22 cellular contexts compared by ENCODE assay signal in genomic region chr16:70294385-70295029, GRCh38.
"Had no signal": no experiment of that assay in that cellular context is flagged by ENCODE, and none has a peak within 500 bp of the region (broad histone marks: within the 10 kb centered on the region; RNA-seq: fewer than 3 reads in every experiment).

No MANE protein-coding gene starts in this region.

- DNase-seq: effector memory CD4-positive, alpha-beta T cell; immature natural killer cell; left lung; lower lobe of right lung; midbrain; nucleus accumbens; small intestine; stimulated activated CD4-positive, alpha-beta T cell treated with anti-CD3 and anti-CD28 coated beads, Interleukin-2, amount 100 ng/mL, for 48 hours; stimulated activated naive CD8-positive, alpha-beta T cell treated with anti-CD3 and anti-CD28 coated beads, Interleukin-15, Interleukin-2, amounts not matched to agents 100 U/mL and 50 U/mL, for 24 hours had no signal

- H3K27ac Mint-ChIP-seq: immature natural killer cell; memory B cell; natural killer cell treated with Interleukin-12 subunit alpha and Interleukin-12 subunit beta and Interleukin-15 and Interleukin-18, amount 100 ng/mL, for 72 hours; neural progenitor cell; stimulated activated effector memory CD8-positive, alpha-beta T cell treated with anti-CD3 and anti-CD28 coated beads, Interleukin-12 subunit alpha, Interleukin-12 subunit beta, amount 100 ng/mL, for 72 hours had no signal

- H3K9me3 Mint-ChIP-seq: central memory CD8-positive, alpha-beta T cell; immature natural killer cell; memory B cell; natural killer cell treated with Interleukin-12 subunit alpha and Interleukin-12 subunit beta and Interleukin-15 and Interleukin-18, amount 100 ng/mL, for 72 hours; neural progenitor cell; stimulated activated effector memory CD8-positive, alpha-beta T cell treated with anti-CD3 and anti-CD28 coated beads, Interleukin-12 subunit alpha, Interleukin-12 subunit beta, amount 100 ng/mL, for 72 hours had no signal

- ATAC-seq: esophagus mucosa; left lung; lower lobe of right lung; natural killer cell treated with Interleukin-12 subunit alpha and Interleukin-12 subunit beta and Interleukin-15 and Interleukin-18, amount 100 ng/mL, for 72 hours; stimulated activated effector memory CD8-positive, alpha-beta T cell treated with anti-CD3 and anti-CD28 coated beads, Interleukin-12 subunit alpha, Interleukin-12 subunit beta, amount 100 ng/mL, for 72 hours; stimulated activated naive CD8-positive, alpha-beta T cell treated with anti-CD3 and anti-CD28 coated beads, Interleukin-15, Interleukin-2, amounts not matched to agents 100 U/mL and 50 U/mL, for 24 hours had no signal

- H3K36me3 Mint-ChIP-seq: immature natural killer cell, memory B cell, neural progenitor cell had no signal

- H3K27me3 ChIP-seq: left lung, neural progenitor cell, suprapubic skin, tibial artery, upper lobe of left lung had no signal

- H3K9me3 ChIP-seq: left lung, lower lobe of right lung, suprapubic skin, tibial artery, upper lobe of left lung had no signal

- H3K4me3 ChIP-seq: left lung, lower lobe of right lung, neural progenitor cell, suprapubic skin, tibial artery, upper lobe of left lung had no signal

- H3K4me1 ChIP-seq: neural progenitor cell had no signal

- H3K4me2 ChIP-seq: neural progenitor cell had no signal

- FAIRE-seq: endometrium, frontal cortex, keratinocyte, small intestine had no signal

- H2AFZ ChIP-seq: neural progenitor cell, parathyroid adenoma had no signal

- H3K36me3 ChIP-seq: left lung, lower lobe of right lung, neural progenitor cell, suprapubic skin, tibial artery, upper lobe of left lung had no signal

- H3K9ac ChIP-seq: neural progenitor cell, parathyroid adenoma had no signal

- H3K27ac ChIP-seq: left lung, lower lobe of right lung, neural progenitor cell, parathyroid adenoma, suprapubic skin, tibial artery, upper lobe of left lung had no signal

- H3K4me3 Mint-ChIP-seq: central memory CD8-positive, alpha-beta T cell; immature natural killer cell; memory B cell; natural killer cell treated with Interleukin-12 subunit alpha and Interleukin-12 subunit beta and Interleukin-15 and Interleukin-18, amount 100 ng/mL, for 72 hours; neural progenitor cell; stimulated activated effector memory CD8-positive, alpha-beta T cell treated with anti-CD3 and anti-CD28 coated beads, Interleukin-12 subunit alpha, Interleukin-12 subunit beta, amount 100 ng/mL, for 72 hours had no signal

- H3K27me3 Mint-ChIP-seq: central memory CD8-positive, alpha-beta T cell; memory B cell; natural killer cell treated with Interleukin-12 subunit alpha and Interleukin-12 subunit beta and Interleukin-15 and Interleukin-18, amount 100 ng/mL, for 72 hours had no signal
